In genomic region chr17:69057280-69057679, GRCh38 we compare ENCODE assay signal across 16 cellular contexts. TPM values are rescaled to one million over a fixed set of nuclear protein-coding genes. Genes with fewer than 3 reads are reported as not detected.
A peak's percentile ranks its signal among the peaks of the same experiment; 100 is the strongest.
DNase-seq lines count a peak whose midpoint lies in the region; ATAC-seq and TF ChIP-seq lines count a peak whose summit lies in the region.
"Had no signal": no experiment of that assay in that cellular context is flagged by ENCODE, and none has a peak within 500 bp of the region (broad histone marks: within the 10 kb centered on the region; RNA-seq: fewer than 3 reads in every experiment).

No MANE protein-coding gene starts in this region.

- no peak for DNase-seq in left ventricle myocardium inferior
- DNase-seq in heart right ventricle: no peak
- peak; percentile 43 for DNase-seq in dermis blood vessel endothelial cell
- DNase-seq in mucosa of descending colon: peak in 1 of 3 donors; percentile 23
- no peak for DNase-seq in stimulated activated CD4-positive, alpha-beta T cell treated with anti-CD3 and anti-CD28 coated beads, Interleukin-12 subunit alpha, Interleukin-12 subunit beta, amount 100 ng/mL, for 4 hours
- no peak for DNase-seq in spleen
- DNase-seq in T-helper 1 cell: no peak
- DNase-seq in activated CD4-positive, alpha-beta T cell treated with anti-CD3 and anti-CD28 coated beads for 48 hours: no peak
- DNase-seq: DMS53, GF-D8, HCEC 1CT, HFFc6 had no signal

- H3K27me3 ChIP-seq in left ventricle myocardium inferior (ENCODE audit: low read depth): no peaks in the 10 kb centered on the region
- no peaks in the 10 kb centered on the region for H3K27me3 ChIP-seq in heart right ventricle
- no peaks in the 10 kb centered on the region for H3K27me3 ChIP-seq in spleen (replicated peaks in 1 of 7)
- H3K27me3 ChIP-seq: BLaER1 had no signal

- no peak overlapping the region for H3K4me3 ChIP-seq in left ventricle myocardium inferior
- no peak overlapping the region for H3K4me3 ChIP-seq in heart right ventricle
- H3K4me3 ChIP-seq in mucosa of descending colon: no peak overlapping the region
- H3K4me3 ChIP-seq in spleen: no peak overlapping the region
- H3K4me3 ChIP-seq: BLaER1 had no signal

- TF ChIP-seq CTCF in left ventricle myocardium inferior (IDR thresholded peaks at IDR 0.05; ENCODE audit: borderline replicate concordance) (no peak), heart right ventricle (IDR thresholded peaks at IDR 0.05) (no peak), mucosa of descending colon (IDR thresholded peaks at IDR 0.05) (no peak), spleen (IDR thresholded peaks at IDR 0.05 in 8 of 11, conservative IDR thresholded peaks at IDR 0.05 in 3 of 11) (no peak)

- WGBS in heart right ventricle, 2 donors: 86% methylated on average over 1 of the region's 1 CpG
- WGBS in spleen, 5 donors: 88 to 98% (median 93%) methylated on average over 1 of the region's 1 CpG

- peaks cover 28% of the 10 kb centered on the region for H3K9me3 ChIP-seq in left ventricle myocardium inferior (replicated peaks)
- H3K9me3 ChIP-seq in heart right ventricle: peaks cover 0 to 42% (median 10%) of the 10 kb centered on the region in 11 donors
- H3K9me3 ChIP-seq in mucosa of descending colon: no peaks in the 10 kb centered on the region
- peaks cover 0 to 19% (median 9%) of the 10 kb centered on the region in 8 donors for H3K9me3 ChIP-seq in spleen

- H3K36me3 ChIP-seq in left ventricle myocardium inferior (peaks cover 13% of the 10 kb centered on the region), heart right ventricle (peaks cover 0 to 11% (median 0%) of the 10 kb centered on the region in 9 donors), mucosa of descending colon (ENCODE audit: low read depth) (no peaks in the 10 kb centered on the region), spleen (no peaks in the 10 kb centered on the region)
- H3K36me3 ChIP-seq: BLaER1 had no signal

- intact Hi-C loops in left ventricle myocardium inferior (cut with micrococcal nuclease) (no loop called here), heart right ventricle (cut with DNase I) (no loop called here), mucosa of descending colon (cut with DNase I, micrococcal nuclease) (no loop called here), spleen (cut with DNase I; ENCODE audit: low total_unique reads) (no loop called here)

- TF ChIP-seq POLR2A in spleen (IDR thresholded peaks at IDR 0.05): no peak

- H3K4me1 ChIP-seq in left ventricle myocardium inferior: no peaks in the 10 kb centered on the region
- peaks cover 0 to 17% (median 9%) of the 10 kb centered on the region in 9 donors for H3K4me1 ChIP-seq in heart right ventricle
- no peaks in the 10 kb centered on the region for H3K4me1 ChIP-seq in mucosa of descending colon (ENCODE audit: low read depth)
- peaks cover 0 to 5% (median 0%) of the 10 kb centered on the region in 6 donors for H3K4me1 ChIP-seq in spleen

- ATAC-seq in heart right ventricle: no peak
- peak; percentile 91 for ATAC-seq in mucosa of descending colon

- peak overlapping the region; percentile 27 for H3K27ac ChIP-seq in left ventricle myocardium inferior (replicated peaks)
- peak overlapping the region in 1 of 10 donors; percentile 13 for H3K27ac ChIP-seq in heart right ventricle
- no peak overlapping the region for H3K27ac ChIP-seq in spleen
- H3K27ac ChIP-seq: 22Rv1, BLaER1, HL-60 had no signal

RNA-seq across cellular contexts. Expression of gene ABCA9, which starts 3.4 kb away (rescaled TPM):
- total RNA-seq in left ventricle myocardium inferior (13.0 TPM), heart right ventricle (10 to 100 TPM in 5 of 10 donors, 1 to 10 TPM in 5; 4.5 to 38.6 (median 9.3) TPM), dermis blood vessel endothelial cell (3.2 and 3.3 TPM in 2 replicates), mucosa of descending colon (10 to 100 TPM in 1 of 3 donors, 1 to 10 TPM in 2; 2.0 to 20.0 (median 3.6) TPM), spleen (1 to 10 TPM in 6 of 7 donors, under 1 TPM in 1; 0.30 to 5.7 (median 2.4) TPM)
- polyA plus RNA-seq in heart right ventricle (10 to 100 TPM in 1 of 2 donors, 1 to 10 TPM in 1; 3.8 to 29.5 TPM), spleen (under 1 TPM; 0.35 to 0.42 (median 0.35) TPM)
- total RNA-seq: H4, HFFc6 had no signal
